19 cellular contexts compared by ENCODE assay signal in the genomic region with DNA sequence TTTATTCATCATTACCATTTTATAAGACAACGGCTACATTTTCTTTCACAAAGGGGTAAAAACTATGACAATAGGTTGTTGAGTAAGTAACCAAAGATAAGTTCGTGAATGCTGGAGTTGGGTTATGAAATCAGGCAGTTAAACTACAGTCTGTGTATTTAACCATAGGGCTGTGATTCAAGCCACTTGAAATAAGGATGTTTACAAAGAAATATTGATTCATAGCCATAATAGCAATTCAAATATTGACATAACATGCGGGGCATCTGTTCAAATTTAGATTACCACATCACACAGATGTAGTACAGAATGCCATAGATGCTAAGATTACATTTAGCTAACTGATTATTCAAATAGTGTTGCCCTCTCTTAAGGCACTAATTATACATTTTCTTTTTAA.
DNase-seq lines count a peak whose midpoint lies in the region; ATAC-seq and TF ChIP-seq lines count a peak whose summit lies in the region.
"Had no signal": no experiment of that assay in that cellular context is flagged by ENCODE, and none has a peak within 500 bp of the region (broad histone marks: within the 10 kb centered on the region; RNA-seq: fewer than 3 reads in every experiment).

No MANE protein-coding gene starts in this region.

- no peaks in the 10 kb centered on the region for H3K9me3 ChIP-seq in fibroblast of lung (ENCODE audit: control insufficient read depth, insufficient read depth, low read depth, low read length)

- H4K20me1 ChIP-seq in fibroblast of lung (ENCODE audit: control insufficient read depth, extremely low read depth, insufficient read depth, low read length): no peaks in the 10 kb centered on the region

- H3K36me3 Mint-ChIP-seq in activated T-cell treated with anti-CD3 and anti-CD28 coated beads, Interleukin-2, amount 50 U/mL, for 4 hours (ENCODE audit: insufficient read depth): no peaks in the 10 kb centered on the region
- H3K36me3 Mint-ChIP-seq: stimulated activated naive B cell treated with anti-CD40 and anti-IgM and Interleukin-4, amounts not matched to agents 10 μg/mL and 1 μg/mL and 100 μg/mL, for 72 hours had no signal

- H3K4me1 ChIP-seq in fibroblast of lung (ENCODE audit: control insufficient read depth, extremely low read depth, insufficient read depth, low read length): no peaks in the 10 kb centered on the region

- no peaks in the 10 kb centered on the region for H3K79me2 ChIP-seq in fibroblast of lung (ENCODE audit: control insufficient read depth, insufficient read depth, low read length)

- intact Hi-C loops in dorsolateral prefrontal cortex (cut with DNase I): no loop called here

- H3K4me2 ChIP-seq in fibroblast of lung (ENCODE audit: extremely low read depth, insufficient read depth, low read length): no peak overlapping the region

- H3K9ac ChIP-seq in fibroblast of lung (ENCODE audit: insufficient read depth, low read length): no peak overlapping the region

- TF ChIP-seq CTCF in fibroblast of lung (conservative IDR thresholded peaks at IDR 0.05 in 1 of 2, IDR thresholded peaks at IDR 0.05 in 1 of 2; ENCODE audit: low read depth in 1 of 2, low read length in 2 of 2) (no peak), dorsolateral prefrontal cortex (IDR thresholded peaks at IDR 0.05 in 54 of 56, conservative IDR thresholded peaks at IDR 0.05 in 2 of 56; ENCODE audit: low read depth in 1 of 56, partially characterized antibody in 56 of 56) (no peak)

- H3K9me3 Mint-ChIP-seq in activated T-cell treated with anti-CD3 and anti-CD28 coated beads, Interleukin-2, amount 50 U/mL, for 4 hours: no peaks in the 10 kb centered on the region
- H3K9me3 Mint-ChIP-seq: stimulated activated naive B cell treated with anti-CD40 and anti-IgM and Interleukin-4, amounts not matched to agents 10 μg/mL and 1 μg/mL and 100 μg/mL, for 72 hours had no signal

- H3K4me1 Mint-ChIP-seq in activated T-cell treated with anti-CD3 and anti-CD28 coated beads, Interleukin-2, amount 50 U/mL, for 4 hours (ENCODE audit: low read depth): no peaks in the 10 kb centered on the region
- H3K4me1 Mint-ChIP-seq: stimulated activated naive B cell treated with anti-CD40 and anti-IgM and Interleukin-4, amounts not matched to agents 10 μg/mL and 1 μg/mL and 100 μg/mL, for 72 hours had no signal

- H3K27ac ChIP-seq in fibroblast of lung (ENCODE audit: insufficient read depth, low read length): no peak overlapping the region
- H3K27ac ChIP-seq in dorsolateral prefrontal cortex: no peak overlapping the region
- H3K27ac ChIP-seq: cardiac muscle cell had no signal

- no peaks in the 10 kb centered on the region for H3K27me3 Mint-ChIP-seq in activated T-cell treated with anti-CD3 and anti-CD28 coated beads, Interleukin-2, amount 50 U/mL, for 4 hours (ENCODE audit: low read depth)
- H3K27me3 Mint-ChIP-seq: effector memory CD8-positive, alpha-beta T cell; stimulated activated naive B cell treated with anti-CD40 and anti-IgM and Interleukin-4, amounts not matched to agents 10 μg/mL and 1 μg/mL and 100 μg/mL, for 72 hours had no signal

- H3K4me3 Mint-ChIP-seq in activated T-cell treated with anti-CD3 and anti-CD28 coated beads, Interleukin-2, amount 50 U/mL, for 4 hours: no peak overlapping the region
- H3K4me3 Mint-ChIP-seq: effector memory CD8-positive, alpha-beta T cell; stimulated activated naive B cell treated with anti-CD40 and anti-IgM and Interleukin-4, amounts not matched to agents 10 μg/mL and 1 μg/mL and 100 μg/mL, for 72 hours had no signal

- H3K4me3 ChIP-seq in fibroblast of lung (replicated peaks in 1 of 4; ENCODE audit: control extremely low read depth in 1 of 4, insufficient read depth in 1 of 4, low read depth in 3 of 4, low read length in 4 of 4): no peak overlapping the region
- H3K4me3 ChIP-seq in dorsolateral prefrontal cortex: no peak overlapping the region
- H3K4me3 ChIP-seq: cardiac muscle cell had no signal

- no peaks in the 10 kb centered on the region for H3K27me3 ChIP-seq in fibroblast of lung (ENCODE audit: control insufficient read depth, insufficient read depth, low read length)
- H3K27me3 ChIP-seq in dorsolateral prefrontal cortex: no peaks in the 10 kb centered on the region
- H3K27me3 ChIP-seq: cardiac muscle cell had no signal

- DNase-seq in DMS153 treated with DMSO at 0.1 percent for 48 hours (lab: John Stamatoyannopoulos, UW; ENCODE audit: unreplicated experiment) (peak; percentile 89), NCI-H1105 (lab: John Stamatoyannopoulos, UW) (peak; percentile 48), NCI-H69 (lab: John Stamatoyannopoulos, UW) (peak; percentile 89), fibroblast of lung (ENCODE audit: low read depth in 2 of 2) (peak; percentile 15 to 58), dorsolateral prefrontal cortex (no peak)
- DNase-seq in activated T-cell treated with anti-CD3 and anti-CD28 coated beads, Interleukin-2, amount 50 U/mL, for 4 hours: no peak
- no peak for DNase-seq in effector CD8-positive, alpha-beta T cell (lab: John Stamatoyannopoulos, UW)
- DNase-seq: activated CD4-positive, CD25-positive, alpha-beta regulatory T cell treated with anti-CD3 and anti-CD28 coated beads, Interleukin-2, amount 50 U/mL, for 72 hours; activated naive CD4-positive, alpha-beta T cell treated with anti-CD3 and anti-CD28 coated beads, Interleukin-2, amount 50 U/mL, for 16 hours; Calu3; effector memory CD8-positive, alpha-beta T cell; glutamatergic neuron; occipital lobe; Right ventricle myocardium superior; stimulated activated naive B cell treated with anti-CD40 and anti-IgM and Interleukin-4, amounts not matched to agents 10 μg/mL and 1 μg/mL and 100 μg/mL, for 72 hours; T-helper 2 cell; trophoblast cell had no signal

- no peak for ATAC-seq in GM19351 (IDR thresholded peaks at IDR 0.05; ENCODE audit: unreplicated experiment)
- ATAC-seq in activated T-cell treated with anti-CD3 and anti-CD28 coated beads, Interleukin-2, amount 50 U/mL, for 4 hours: no peak
- ATAC-seq: effector memory CD8-positive, alpha-beta T cell; stimulated activated naive B cell treated with anti-CD40 and anti-IgM and Interleukin-4, amounts not matched to agents 10 μg/mL and 1 μg/mL and 100 μg/mL, for 72 hours had no signal

- no peaks in the 10 kb centered on the region for H3K36me3 ChIP-seq in fibroblast of lung (ENCODE audit: control insufficient read depth, insufficient read depth, low read length)
- H3K36me3 ChIP-seq: cardiac muscle cell had no signal

- H2AFZ ChIP-seq in fibroblast of lung (ENCODE audit: low read length): no peak overlapping the region

Comparison
In these comparisons a context has a peak if more than half of its experiments do, and no peak if none do; other contexts are left out.
1. DNase-seq: peak in DMS153 treated with DMSO at 0.1 percent for 48 hours (single experiment), NCI-H1105 (single experiment), NCI-H69 (single experiment) and fibroblast of lung (2 of 2); none in dorsolateral prefrontal cortex (0 of 10), activated T-cell treated with anti-CD3 and anti-CD28 coated beads, Interleukin-2, amount 50 U/mL, for 4 hours (single experiment) and effector CD8-positive, alpha-beta T cell (single experiment).